Comparison of ENCODE assay signal across 25 cellular contexts in the genomic region with DNA sequence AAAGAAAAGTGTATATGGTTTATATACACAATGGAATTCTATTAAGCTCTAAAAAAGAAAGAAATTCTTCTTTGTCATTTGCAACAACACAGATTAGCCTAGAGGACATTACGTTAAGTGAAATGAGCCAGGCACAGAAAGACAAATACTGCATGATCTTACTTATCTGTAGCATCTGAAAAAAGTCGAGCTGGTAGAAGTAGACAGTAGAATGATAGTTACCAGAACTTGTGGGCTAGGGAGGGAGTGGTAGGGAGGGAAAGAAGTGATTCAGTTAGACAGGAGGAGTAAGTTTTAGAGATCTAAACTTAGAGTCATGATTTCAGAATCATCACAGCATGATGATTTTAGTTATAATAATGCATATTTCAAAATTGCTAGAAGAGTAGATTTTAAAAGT.
"Had no signal": no experiment of that assay in that cellular context is flagged by ENCODE, and none has a peak within 500 bp of the region (broad histone marks: within the 10 kb centered on the region; RNA-seq: fewer than 3 reads in every experiment).

No MANE protein-coding gene starts in this region.

- H3K27me3 ChIP-seq: hepatocyte, neural progenitor cell, neutrophil, right atrium auricular region, right lobe of liver, stomach, testis, thyroid gland, transverse colon, upper lobe of left lung, vagina had no signal

- H3K4me1 Mint-ChIP-seq: nephron progenitor cell, neural progenitor cell had no signal

- ATAC-seq: naive thymus-derived CD8-positive, alpha-beta T cell; psoas muscle; right lobe of liver; stimulated activated naive B cell treated with anti-CD40 and anti-IgM and Interleukin-4, amounts not matched to agents 10 μg/mL and 1 μg/mL and 100 μg/mL, for 72 hours; stimulated activated naive CD8-positive, alpha-beta T cell treated with anti-CD3 and anti-CD28 coated beads, Interleukin-15, Interleukin-2, amounts not matched to agents 100 U/mL and 50 U/mL, for 24 hours had no signal

- H3K36me3 ChIP-seq: left ventricle myocardium inferior, neural progenitor cell, neutrophil, right atrium auricular region, right lobe of liver, stomach, thyroid gland, transverse colon, upper lobe of left lung, vagina had no signal

- DNase-seq: islet precursor cell; left ventricle myocardium inferior; naive thymus-derived CD8-positive, alpha-beta T cell; nephron progenitor cell; occipital lobe; psoas muscle; right lobe of liver; stimulated activated CD4-positive, alpha-beta T cell treated with anti-CD3 and anti-CD28 coated beads, Interleukin-12 subunit alpha, Interleukin-12 subunit beta, amount 100 ng/mL, for 4 hours; stimulated activated CD4-positive, alpha-beta T cell treated with anti-CD3 and anti-CD28 coated beads, Interleukin-15, amount 100 ng/mL, for 24 hours; stimulated activated CD4-positive, alpha-beta T cell treated with anti-CD3 and anti-CD28 coated beads, Interleukin-2, amount 100 ng/mL, for 24 hours; stimulated activated CD4-positive, alpha-beta T cell treated with anti-CD3 and anti-CD28 coated beads, Interleukin-4, amount 100 ng/mL, for 1 hour; stimulated activated naive B cell treated with anti-CD40 and anti-IgM and Interleukin-4, amounts not matched to agents 10 μg/mL and 1 μg/mL and 100 μg/mL, for 72 hours; stimulated activated naive CD8-positive, alpha-beta T cell treated with anti-CD3 and anti-CD28 coated beads, Interleukin-15, Interleukin-2, amounts not matched to agents 100 U/mL and 50 U/mL, for 24 hours; stomach; testis; thyroid gland; transverse colon; upper lobe of left lung had no signal

- H3K27me3 Mint-ChIP-seq: naive thymus-derived CD8-positive, alpha-beta T cell; stimulated activated naive B cell treated with anti-CD40 and anti-IgM and Interleukin-4, amounts not matched to agents 10 μg/mL and 1 μg/mL and 100 μg/mL, for 72 hours had no signal

- H3K4me1 ChIP-seq: left ventricle myocardium inferior, neural progenitor cell, parathyroid adenoma, psoas muscle, right atrium auricular region, right lobe of liver, testis, thyroid gland, transverse colon, upper lobe of left lung, vagina had no signal

- H3K9ac ChIP-seq: neural progenitor cell, parathyroid adenoma had no signal

- H3K27ac Mint-ChIP-seq: naive thymus-derived CD8-positive, alpha-beta T cell; nephron progenitor cell; neural progenitor cell had no signal

- H3K27ac ChIP-seq: hepatocyte, left ventricle myocardium inferior, neural progenitor cell, neutrophil, parathyroid adenoma, psoas muscle, right atrium auricular region, right lobe of liver, testis, thyroid gland, upper lobe of left lung, vagina had no signal

- H3K4me3 Mint-ChIP-seq: naive thymus-derived CD8-positive, alpha-beta T cell; nephron progenitor cell; neural progenitor cell; stimulated activated naive B cell treated with anti-CD40 and anti-IgM and Interleukin-4, amounts not matched to agents 10 μg/mL and 1 μg/mL and 100 μg/mL, for 72 hours had no signal

- H3K9me3 ChIP-seq: neutrophil, right lobe of liver, testis, thyroid gland, vagina had no signal

- H3K36me3 Mint-ChIP-seq: neural progenitor cell had no signal

- H3K4me3 ChIP-seq: hepatocyte, left ventricle myocardium inferior, lung, neural progenitor cell, psoas muscle, right atrium auricular region, right lobe of liver, stomach, testis, thyroid gland, transverse colon, upper lobe of left lung, vagina had no signal
